Comparison of ENCODE assay signal across 20 cellular contexts in genomic region chr12:44063671-44064070, GRCh38.
"Had no signal": no experiment of that assay in that cellular context is flagged by ENCODE, and none has a peak within 500 bp of the region (broad histone marks: within the 10 kb centered on the region; RNA-seq: fewer than 3 reads in every experiment).

No MANE protein-coding gene starts in this region.

- FAIRE-seq: colon, endothelial cell of umbilical vein, frontal cortex, keratinocyte had no signal

- H3K36me3 ChIP-seq: esophagus muscularis mucosa, gastroesophageal sphincter, heart right ventricle, left lung, lower lobe of right lung had no signal

- H3K4me3 ChIP-seq: coronary artery, dorsolateral prefrontal cortex, esophagus muscularis mucosa, gastroesophageal sphincter, heart right ventricle, left lung, lower lobe of right lung, mucosa of descending colon had no signal

- H3K9me3 ChIP-seq: esophagus muscularis mucosa, gastroesophageal sphincter, heart right ventricle, left lung, lower lobe of right lung, mucosa of descending colon had no signal

- H3K4me1 ChIP-seq: esophagus muscularis mucosa, foreskin keratinocyte, gastroesophageal sphincter, heart right ventricle, left lung, lower lobe of right lung had no signal

- H3K27me3 ChIP-seq: dorsolateral prefrontal cortex, esophagus muscularis mucosa, foreskin keratinocyte, gastroesophageal sphincter, heart right ventricle, left lung had no signal

- H3K27ac ChIP-seq: coronary artery, dorsolateral prefrontal cortex, esophagus muscularis mucosa, foreskin keratinocyte, gastroesophageal sphincter, heart right ventricle, left lung, lower lobe of right lung had no signal

- DNase-seq: dermis blood vessel endothelial cell; dorsolateral prefrontal cortex; effector CD4-positive, alpha-beta T cell; effector memory CD4-positive, alpha-beta T cell; foreskin keratinocyte; heart right ventricle; hippocampal formation; left cardiac atrium; left lung; left ventricle myocardium superior; lower lobe of right lung; mesenchymal stem cell; mucosa of descending colon had no signal
